27 cellular contexts compared by ENCODE assay signal in genomic region chr4:54609310-54609709, GRCh38. TPM values are rescaled to one million over a fixed set of nuclear protein-coding genes. Genes with fewer than 3 reads are reported as not detected.
"Had no signal": no experiment of that assay in that cellular context is flagged by ENCODE, and none has a peak within 500 bp of the region (broad histone marks: within the 10 kb centered on the region; RNA-seq: fewer than 3 reads in every experiment).

No MANE protein-coding gene starts in this region.

- H3K4me3 ChIP-seq: colonic mucosa, coronary artery, dorsolateral prefrontal cortex, esophagus muscularis mucosa, esophagus squamous epithelium, gastrocnemius medialis, gastroesophageal sphincter, heart left ventricle, heart right ventricle had no signal

- H3K9me3 ChIP-seq: colonic mucosa, esophagus squamous epithelium, gastrocnemius medialis had no signal

- H3K36me3 ChIP-seq: colonic mucosa, esophagus muscularis mucosa, esophagus squamous epithelium, gastrocnemius medialis, gastroesophageal sphincter, heart left ventricle, heart right ventricle had no signal

- H3K4me1 ChIP-seq: colonic mucosa, esophagus muscularis mucosa, esophagus squamous epithelium, foreskin keratinocyte, gastrocnemius medialis, gastroesophageal sphincter, heart left ventricle, heart right ventricle had no signal

- ATAC-seq: effector memory CD8-positive, alpha-beta T cell; esophagus mucosa; foreskin keratinocyte; gastrocnemius medialis; gastroesophageal sphincter; heart left ventricle; heart right ventricle had no signal

- DNase-seq: colonic mucosa; cortex of kidney; dermis blood vessel endothelial cell; dorsolateral prefrontal cortex; effector CD4-positive, alpha-beta T cell; effector CD8-positive, alpha-beta T cell; effector memory CD4-positive, alpha-beta T cell; effector memory CD8-positive, alpha-beta T cell; endodermal cell; erythroblast; esophagus squamous epithelium; foreskin fibroblast; foreskin keratinocyte; foreskin melanocyte; gastrocnemius medialis; glutamatergic neuron; head of caudate nucleus; heart left ventricle; heart right ventricle had no signal

- FAIRE-seq: colon, endometrium, endothelial cell of umbilical vein, frontal cortex had no signal

RNA-seq across cellular contexts. Expression of gene KIT, which starts 48.4 kb away (rescaled TPM):
- total RNA-seq: foreskin keratinocyte had no signal
